ENCODE assay signal across 1 cellular context in the genomic region with DNA sequence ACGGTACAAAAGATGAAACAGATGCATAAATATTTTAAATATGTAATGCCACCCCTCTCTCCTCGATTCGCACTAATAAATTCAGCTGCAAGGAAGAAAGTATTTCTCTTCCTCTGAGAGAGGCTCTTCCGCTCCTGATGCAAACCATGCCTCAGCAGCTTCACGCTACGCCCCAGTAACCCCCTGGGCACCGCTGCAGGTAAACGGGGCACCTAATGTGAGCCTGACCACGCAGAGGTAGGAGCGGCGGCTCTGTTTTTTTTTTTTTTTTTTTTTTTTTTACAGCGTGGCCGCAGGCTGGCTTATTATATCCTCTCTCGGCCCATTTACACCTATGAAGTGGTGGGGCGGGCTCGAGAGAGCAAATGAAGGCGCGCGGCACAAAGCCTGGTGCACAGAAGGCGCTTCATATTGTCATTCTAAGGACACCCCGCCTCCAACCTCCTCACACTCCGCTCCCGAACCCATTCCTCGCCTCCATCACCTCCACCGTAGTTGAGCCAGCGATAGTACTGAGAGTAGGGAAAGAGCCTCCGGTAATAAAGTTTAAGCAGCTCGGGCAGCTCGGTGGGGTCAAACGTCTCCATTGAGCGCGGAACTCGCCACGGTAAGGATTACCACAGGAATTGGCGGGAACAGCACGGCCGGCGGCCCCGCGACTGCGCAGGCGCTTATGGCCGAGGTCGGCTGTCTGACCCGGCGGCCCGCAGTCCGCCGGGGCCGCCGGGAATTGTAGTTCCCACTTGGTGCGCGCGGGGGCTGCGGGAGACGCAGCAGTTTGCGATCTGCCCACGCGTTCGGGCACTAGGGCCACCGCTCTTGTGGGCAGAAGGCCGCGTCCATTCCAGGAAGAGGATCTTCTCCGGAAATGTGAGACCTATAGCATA.
TF ChIP-seq lines count a peak whose summit lies in the region.

A gene (minus strand): TSS at position 612 of the 887 bp plus-strand sequence. CDS start 25 bp downstream, at position 587.

TF ChIP-seq in K562, 482 proteins besides CTCF, POLR2A, EP300 and RAD21 (continued from another document and continues in another):
- TF ChIP-seq, protein P1, sequence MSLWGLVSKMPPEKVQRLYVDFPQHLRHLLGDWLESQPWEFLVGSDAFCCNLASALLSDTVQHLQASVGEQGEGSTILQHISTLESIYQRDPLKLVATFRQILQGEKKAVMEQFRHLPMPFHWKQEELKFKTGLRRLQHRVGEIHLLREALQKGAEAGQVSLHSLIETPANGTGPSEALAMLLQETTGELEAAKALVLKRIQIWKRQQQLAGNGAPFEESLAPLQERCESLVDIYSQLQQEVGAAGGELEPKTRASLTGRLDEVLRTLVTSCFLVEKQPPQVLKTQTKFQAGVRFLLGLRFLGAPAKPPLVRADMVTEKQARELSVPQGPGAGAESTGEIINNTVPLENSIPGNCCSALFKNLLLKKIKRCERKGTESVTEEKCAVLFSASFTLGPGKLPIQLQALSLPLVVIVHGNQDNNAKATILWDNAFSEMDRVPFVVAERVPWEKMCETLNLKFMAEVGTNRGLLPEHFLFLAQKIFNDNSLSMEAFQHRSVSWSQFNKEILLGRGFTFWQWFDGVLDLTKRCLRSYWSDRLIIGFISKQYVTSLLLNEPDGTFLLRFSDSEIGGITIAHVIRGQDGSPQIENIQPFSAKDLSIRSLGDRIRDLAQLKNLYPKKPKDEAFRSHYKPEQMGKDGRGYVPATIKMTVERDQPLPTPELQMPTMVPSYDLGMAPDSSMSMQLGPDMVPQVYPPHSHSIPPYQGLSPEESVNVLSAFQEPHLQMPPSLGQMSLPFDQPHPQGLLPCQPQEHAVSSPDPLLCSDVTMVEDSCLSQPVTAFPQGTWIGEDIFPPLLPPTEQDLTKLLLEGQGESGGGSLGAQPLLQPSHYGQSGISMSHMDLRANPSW (CRISPR knock-in tag; IDR thresholded peaks at IDR 0.05) = no peak
- TF ChIP-seq LARP7 (IDR thresholded peaks at IDR 0.05) = no peak
- TF ChIP-seq, protein P2, sequence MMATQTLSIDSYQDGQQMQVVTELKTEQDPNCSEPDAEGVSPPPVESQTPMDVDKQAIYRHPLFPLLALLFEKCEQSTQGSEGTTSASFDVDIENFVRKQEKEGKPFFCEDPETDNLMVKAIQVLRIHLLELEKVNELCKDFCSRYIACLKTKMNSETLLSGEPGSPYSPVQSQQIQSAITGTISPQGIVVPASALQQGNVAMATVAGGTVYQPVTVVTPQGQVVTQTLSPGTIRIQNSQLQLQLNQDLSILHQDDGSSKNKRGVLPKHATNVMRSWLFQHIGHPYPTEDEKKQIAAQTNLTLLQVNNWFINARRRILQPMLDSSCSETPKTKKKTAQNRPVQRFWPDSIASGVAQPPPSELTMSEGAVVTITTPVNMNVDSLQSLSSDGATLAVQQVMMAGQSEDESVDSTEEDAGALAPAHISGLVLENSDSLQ (IDR thresholded peaks at IDR 0.05) = no peak
- peak; percentile 63 to 82 for TF ChIP-seq MAZ (CRISPR knock-in tag; conservative IDR thresholded peaks at IDR 0.05 in 1 of 2, IDR thresholded peaks at IDR 0.05 in 1 of 2)
- no peak for TF ChIP-seq CBX2 (IDR thresholded peaks at IDR 0.05; ENCODE audit: insufficient read depth, low read length, poor library complexity, severe bottlenecking)
- TF ChIP-seq, protein P3, sequence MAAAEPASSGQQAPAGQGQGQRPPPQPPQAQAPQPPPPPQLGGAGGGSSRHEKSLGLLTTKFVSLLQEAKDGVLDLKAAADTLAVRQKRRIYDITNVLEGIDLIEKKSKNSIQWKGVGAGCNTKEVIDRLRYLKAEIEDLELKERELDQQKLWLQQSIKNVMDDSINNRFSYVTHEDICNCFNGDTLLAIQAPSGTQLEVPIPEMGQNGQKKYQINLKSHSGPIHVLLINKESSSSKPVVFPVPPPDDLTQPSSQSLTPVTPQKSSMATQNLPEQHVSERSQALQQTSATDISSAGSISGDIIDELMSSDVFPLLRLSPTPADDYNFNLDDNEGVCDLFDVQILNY (CRISPR knock-in tag; IDR thresholded peaks at IDR 0.05) = no peak
- no peak for TF ChIP-seq RUNX1 (IDR thresholded peaks at IDR 0.05; ENCODE audit: low read depth)
- TF ChIP-seq JUN (IDR thresholded peaks at IDR 0.05; ENCODE audit: borderline replicate concordance, low read depth, low read length) = no peak
- no peak for TF ChIP-seq JUN (CRISPR knock-in tag; IDR thresholded peaks at IDR 0.05; ENCODE audit: borderline replicate concordance)
- TF ChIP-seq ZNF253 (CRISPR knock-in tag; conservative IDR thresholded peaks at IDR 0.05) = no peak
- TF ChIP-seq, protein P4, sequence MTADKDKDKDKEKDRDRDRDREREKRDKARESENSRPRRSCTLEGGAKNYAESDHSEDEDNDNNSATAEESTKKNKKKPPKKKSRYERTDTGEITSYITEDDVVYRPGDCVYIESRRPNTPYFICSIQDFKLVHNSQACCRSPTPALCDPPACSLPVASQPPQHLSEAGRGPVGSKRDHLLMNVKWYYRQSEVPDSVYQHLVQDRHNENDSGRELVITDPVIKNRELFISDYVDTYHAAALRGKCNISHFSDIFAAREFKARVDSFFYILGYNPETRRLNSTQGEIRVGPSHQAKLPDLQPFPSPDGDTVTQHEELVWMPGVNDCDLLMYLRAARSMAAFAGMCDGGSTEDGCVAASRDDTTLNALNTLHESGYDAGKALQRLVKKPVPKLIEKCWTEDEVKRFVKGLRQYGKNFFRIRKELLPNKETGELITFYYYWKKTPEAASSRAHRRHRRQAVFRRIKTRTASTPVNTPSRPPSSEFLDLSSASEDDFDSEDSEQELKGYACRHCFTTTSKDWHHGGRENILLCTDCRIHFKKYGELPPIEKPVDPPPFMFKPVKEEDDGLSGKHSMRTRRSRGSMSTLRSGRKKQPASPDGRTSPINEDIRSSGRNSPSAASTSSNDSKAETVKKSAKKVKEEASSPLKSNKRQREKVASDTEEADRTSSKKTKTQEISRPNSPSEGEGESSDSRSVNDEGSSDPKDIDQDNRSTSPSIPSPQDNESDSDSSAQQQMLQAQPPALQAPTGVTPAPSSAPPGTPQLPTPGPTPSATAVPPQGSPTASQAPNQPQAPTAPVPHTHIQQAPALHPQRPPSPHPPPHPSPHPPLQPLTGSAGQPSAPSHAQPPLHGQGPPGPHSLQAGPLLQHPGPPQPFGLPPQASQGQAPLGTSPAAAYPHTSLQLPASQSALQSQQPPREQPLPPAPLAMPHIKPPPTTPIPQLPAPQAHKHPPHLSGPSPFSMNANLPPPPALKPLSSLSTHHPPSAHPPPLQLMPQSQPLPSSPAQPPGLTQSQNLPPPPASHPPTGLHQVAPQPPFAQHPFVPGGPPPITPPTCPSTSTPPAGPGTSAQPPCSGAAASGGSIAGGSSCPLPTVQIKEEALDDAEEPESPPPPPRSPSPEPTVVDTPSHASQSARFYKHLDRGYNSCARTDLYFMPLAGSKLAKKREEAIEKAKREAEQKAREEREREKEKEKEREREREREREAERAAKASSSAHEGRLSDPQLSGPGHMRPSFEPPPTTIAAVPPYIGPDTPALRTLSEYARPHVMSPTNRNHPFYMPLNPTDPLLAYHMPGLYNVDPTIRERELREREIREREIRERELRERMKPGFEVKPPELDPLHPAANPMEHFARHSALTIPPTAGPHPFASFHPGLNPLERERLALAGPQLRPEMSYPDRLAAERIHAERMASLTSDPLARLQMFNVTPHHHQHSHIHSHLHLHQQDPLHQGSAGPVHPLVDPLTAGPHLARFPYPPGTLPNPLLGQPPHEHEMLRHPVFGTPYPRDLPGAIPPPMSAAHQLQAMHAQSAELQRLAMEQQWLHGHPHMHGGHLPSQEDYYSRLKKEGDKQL (CRISPR knock-in tag; IDR thresholded peaks at IDR 0.05; ENCODE audit: borderline replicate concordance) = no peak
- no peak for TF ChIP-seq ARNT (IDR thresholded peaks at IDR 0.05)
- TF ChIP-seq, protein P5, sequence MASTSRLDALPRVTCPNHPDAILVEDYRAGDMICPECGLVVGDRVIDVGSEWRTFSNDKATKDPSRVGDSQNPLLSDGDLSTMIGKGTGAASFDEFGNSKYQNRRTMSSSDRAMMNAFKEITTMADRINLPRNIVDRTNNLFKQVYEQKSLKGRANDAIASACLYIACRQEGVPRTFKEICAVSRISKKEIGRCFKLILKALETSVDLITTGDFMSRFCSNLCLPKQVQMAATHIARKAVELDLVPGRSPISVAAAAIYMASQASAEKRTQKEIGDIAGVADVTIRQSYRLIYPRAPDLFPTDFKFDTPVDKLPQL (IDR thresholded peaks at IDR 0.05; ENCODE audit: extremely low read depth, insufficient read length) = no peak
- no peak for TF ChIP-seq SRF (CRISPR knock-in tag; IDR thresholded peaks at IDR 0.05)
- TF ChIP-seq ZNF224 (CRISPR knock-in tag; IDR thresholded peaks at IDR 0.05) = 0 out of 2 replicates have a peak, but pooled peaks have one; percentile 49
- peak; percentile 93 for TF ChIP-seq NRF1 (conservative IDR thresholded peaks at IDR 0.05 in 1 of 2, IDR thresholded peaks at IDR 0.05 in 1 of 2)
- TF ChIP-seq, protein P6, sequence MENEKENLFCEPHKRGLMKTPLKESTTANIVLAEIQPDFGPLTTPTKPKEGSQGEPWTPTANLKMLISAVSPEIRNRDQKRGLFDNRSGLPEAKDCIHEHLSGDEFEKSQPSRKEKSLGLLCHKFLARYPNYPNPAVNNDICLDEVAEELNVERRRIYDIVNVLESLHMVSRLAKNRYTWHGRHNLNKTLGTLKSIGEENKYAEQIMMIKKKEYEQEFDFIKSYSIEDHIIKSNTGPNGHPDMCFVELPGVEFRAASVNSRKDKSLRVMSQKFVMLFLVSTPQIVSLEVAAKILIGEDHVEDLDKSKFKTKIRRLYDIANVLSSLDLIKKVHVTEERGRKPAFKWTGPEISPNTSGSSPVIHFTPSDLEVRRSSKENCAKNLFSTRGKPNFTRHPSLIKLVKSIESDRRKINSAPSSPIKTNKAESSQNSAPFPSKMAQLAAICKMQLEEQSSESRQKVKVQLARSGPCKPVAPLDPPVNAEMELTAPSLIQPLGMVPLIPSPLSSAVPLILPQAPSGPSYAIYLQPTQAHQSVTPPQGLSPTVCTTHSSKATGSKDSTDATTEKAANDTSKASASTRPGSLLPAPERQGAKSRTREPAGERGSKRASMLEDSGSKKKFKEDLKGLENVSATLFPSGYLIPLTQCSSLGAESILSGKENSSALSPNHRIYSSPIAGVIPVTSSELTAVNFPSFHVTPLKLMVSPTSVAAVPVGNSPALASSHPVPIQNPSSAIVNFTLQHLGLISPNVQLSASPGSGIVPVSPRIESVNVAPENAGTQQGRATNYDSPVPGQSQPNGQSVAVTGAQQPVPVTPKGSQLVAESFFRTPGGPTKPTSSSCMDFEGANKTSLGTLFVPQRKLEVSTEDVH (IDR thresholded peaks at IDR 0.05; ENCODE audit: low read depth, partially characterized antibody) = peak; percentile 98
- TF ChIP-seq, protein P7, sequence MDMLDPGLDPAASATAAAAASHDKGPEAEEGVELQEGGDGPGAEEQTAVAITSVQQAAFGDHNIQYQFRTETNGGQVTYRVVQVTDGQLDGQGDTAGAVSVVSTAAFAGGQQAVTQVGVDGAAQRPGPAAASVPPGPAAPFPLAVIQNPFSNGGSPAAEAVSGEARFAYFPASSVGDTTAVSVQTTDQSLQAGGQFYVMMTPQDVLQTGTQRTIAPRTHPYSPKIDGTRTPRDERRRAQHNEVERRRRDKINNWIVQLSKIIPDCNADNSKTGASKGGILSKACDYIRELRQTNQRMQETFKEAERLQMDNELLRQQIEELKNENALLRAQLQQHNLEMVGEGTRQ (CRISPR knock-in tag; IDR thresholded peaks at IDR 0.05) = no peak
- no peak for TF ChIP-seq ARHGAP35 (IDR thresholded peaks at IDR 0.05; ENCODE audit: partially characterized antibody)
- TF ChIP-seq NFYB (IDR thresholded peaks at IDR 0.05; ENCODE audit: extremely low read depth, insufficient read length) = no peak
- TF ChIP-seq, protein P8, sequence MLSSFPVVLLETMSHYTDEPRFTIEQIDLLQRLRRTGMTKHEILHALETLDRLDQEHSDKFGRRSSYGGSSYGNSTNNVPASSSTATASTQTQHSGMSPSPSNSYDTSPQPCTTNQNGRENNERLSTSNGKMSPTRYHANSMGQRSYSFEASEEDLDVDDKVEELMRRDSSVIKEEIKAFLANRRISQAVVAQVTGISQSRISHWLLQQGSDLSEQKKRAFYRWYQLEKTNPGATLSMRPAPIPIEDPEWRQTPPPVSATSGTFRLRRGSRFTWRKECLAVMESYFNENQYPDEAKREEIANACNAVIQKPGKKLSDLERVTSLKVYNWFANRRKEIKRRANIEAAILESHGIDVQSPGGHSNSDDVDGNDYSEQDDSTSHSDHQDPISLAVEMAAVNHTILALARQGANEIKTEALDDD (IDR thresholded peaks at IDR 0.05) = no peak
- TF ChIP-seq TAF1 (IDR thresholded peaks at IDR 0.05; ENCODE audit: control insufficient read depth, extremely low read depth, insufficient read depth, low read length, severe bottlenecking) = peak; percentile 85
- no peak for TF ChIP-seq SAFB (IDR thresholded peaks at IDR 0.05; ENCODE audit: borderline replicate concordance, low read depth, low read length)
- no peak for TF ChIP-seq RFX1 (IDR thresholded peaks at IDR 0.05)
- no peak; the same call in 1 of the 2 replicates for TF ChIP-seq ZKSCAN1 (IDR thresholded peaks at IDR 0.05; ENCODE audit: low read depth, low read length)
- TF ChIP-seq, protein P9, sequence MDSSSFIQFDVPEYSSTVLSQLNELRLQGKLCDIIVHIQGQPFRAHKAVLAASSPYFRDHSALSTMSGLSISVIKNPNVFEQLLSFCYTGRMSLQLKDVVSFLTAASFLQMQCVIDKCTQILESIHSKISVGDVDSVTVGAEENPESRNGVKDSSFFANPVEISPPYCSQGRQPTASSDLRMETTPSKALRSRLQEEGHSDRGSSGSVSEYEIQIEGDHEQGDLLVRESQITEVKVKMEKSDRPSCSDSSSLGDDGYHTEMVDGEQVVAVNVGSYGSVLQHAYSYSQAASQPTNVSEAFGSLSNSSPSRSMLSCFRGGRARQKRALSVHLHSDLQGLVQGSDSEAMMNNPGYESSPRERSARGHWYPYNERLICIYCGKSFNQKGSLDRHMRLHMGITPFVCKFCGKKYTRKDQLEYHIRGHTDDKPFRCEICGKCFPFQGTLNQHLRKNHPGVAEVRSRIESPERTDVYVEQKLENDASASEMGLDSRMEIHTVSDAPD (CRISPR knock-in tag; IDR thresholded peaks at IDR 0.05) = no peak
- TF ChIP-seq, protein P10, sequence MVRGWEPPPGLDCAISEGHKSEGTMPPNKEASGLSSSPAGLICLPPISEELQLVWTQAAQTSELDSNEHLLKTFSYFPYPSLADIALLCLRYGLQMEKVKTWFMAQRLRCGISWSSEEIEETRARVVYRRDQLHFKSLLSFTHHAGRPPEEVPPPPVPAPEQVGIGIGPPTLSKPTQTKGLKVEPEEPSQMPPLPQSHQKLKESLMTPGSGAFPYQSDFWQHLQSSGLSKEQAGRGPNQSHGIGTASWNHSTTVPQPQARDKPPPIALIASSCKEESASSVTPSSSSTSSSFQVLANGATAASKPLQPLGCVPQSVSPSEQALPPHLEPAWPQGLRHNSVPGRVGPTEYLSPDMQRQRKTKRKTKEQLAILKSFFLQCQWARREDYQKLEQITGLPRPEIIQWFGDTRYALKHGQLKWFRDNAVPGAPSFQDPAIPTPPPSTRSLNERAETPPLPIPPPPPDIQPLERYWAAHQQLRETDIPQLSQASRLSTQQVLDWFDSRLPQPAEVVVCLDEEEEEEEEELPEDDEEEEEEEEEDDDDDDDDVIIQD (CRISPR knock-in tag; IDR thresholded peaks at IDR 0.05) = no peak
- TF ChIP-seq, protein P11, sequence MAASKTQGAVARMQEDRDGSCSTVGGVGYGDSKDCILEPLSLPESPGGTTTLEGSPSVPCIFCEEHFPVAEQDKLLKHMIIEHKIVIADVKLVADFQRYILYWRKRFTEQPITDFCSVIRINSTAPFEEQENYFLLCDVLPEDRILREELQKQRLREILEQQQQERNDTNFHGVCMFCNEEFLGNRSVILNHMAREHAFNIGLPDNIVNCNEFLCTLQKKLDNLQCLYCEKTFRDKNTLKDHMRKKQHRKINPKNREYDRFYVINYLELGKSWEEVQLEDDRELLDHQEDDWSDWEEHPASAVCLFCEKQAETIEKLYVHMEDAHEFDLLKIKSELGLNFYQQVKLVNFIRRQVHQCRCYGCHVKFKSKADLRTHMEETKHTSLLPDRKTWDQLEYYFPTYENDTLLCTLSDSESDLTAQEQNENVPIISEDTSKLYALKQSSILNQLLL (CRISPR knock-in tag; IDR thresholded peaks at IDR 0.05; ENCODE audit: borderline replicate concordance) = no peak
- TF ChIP-seq PHB2 (IDR thresholded peaks at IDR 0.05; ENCODE audit: low read depth) = no peak
- TF ChIP-seq NFRKB (IDR thresholded peaks at IDR 0.05; ENCODE audit: low read depth) = peak; percentile 89
- TF ChIP-seq CREBBP (IDR thresholded peaks at IDR 0.05; ENCODE audit: low read depth, low read length) = no peak
- TF ChIP-seq SUPT5H (IDR thresholded peaks at IDR 0.05) = peak; percentile 93
